ENCODE assay signal across 8 cellular contexts in genomic region chr3:40719660-40720287, GRCh38.
DNase-seq lines count a peak whose midpoint lies in the region; ATAC-seq and TF ChIP-seq lines count a peak whose summit lies in the region.
"Had no signal": no experiment of that assay in that cellular context is flagged by ENCODE, and none has a peak within 500 bp of the region (broad histone marks: within the 10 kb centered on the region; RNA-seq: fewer than 3 reads in every experiment).

No MANE protein-coding gene starts in this region.

- no peak for TF ChIP-seq CTCF in endothelial cell (IDR thresholded peaks at IDR 0.05; ENCODE audit: unreplicated experiment)
- peak; percentile 36 for TF ChIP-seq CTCF in psoas muscle (IDR thresholded peaks at IDR 0.05)

- peak; percentile 18 for DNase-seq in HuH-7.5 (ENCODE audit: low spot score)
- peak; percentile 1 for DNase-seq in NCI-H774 (lab: John Stamatoyannopoulos, UW)
- peak; percentile 10 for DNase-seq in endothelial cell (ENCODE audit: low spot score)
- DNase-seq in psoas muscle = no peak
- DNase-seq in SHP77 (lab: John Stamatoyannopoulos, UW) = no peak

- peaks cover 1% of the 10 kb centered on the region for H3K27me3 Mint-ChIP-seq in endothelial cell (ENCODE audit: unreplicated experiment)

- no peak for ATAC-seq in psoas muscle
- no peak for ATAC-seq in GM19395 (IDR thresholded peaks at IDR 0.05; ENCODE audit: unreplicated experiment)
- no peak for ATAC-seq in GM19351 (IDR thresholded peaks at IDR 0.05; ENCODE audit: unreplicated experiment)

- no peak overlapping the region for H3K27ac Mint-ChIP-seq in endothelial cell (ENCODE audit: unreplicated experiment)

- no peaks in the 10 kb centered on the region for H3K36me3 ChIP-seq in psoas muscle (ENCODE audit: insufficient read depth in 1 of 2, low read depth in 1 of 2)

- no peak overlapping the region for H3K4me3 ChIP-seq in psoas muscle

- no peaks in the 10 kb centered on the region for H3K27me3 ChIP-seq in psoas muscle (ENCODE audit: insufficient read depth in 3 of 3, low read length in 2 of 3)

- intact Hi-C loops in psoas muscle (cut with DNase I) = no loop called here

- no peak overlapping the region for H3K4me3 Mint-ChIP-seq in endothelial cell (ENCODE audit: unreplicated experiment)

- no peaks in the 10 kb centered on the region for H3K4me1 ChIP-seq in psoas muscle

- no peak overlapping the region for H3K27ac ChIP-seq in psoas muscle
- H3K27ac ChIP-seq: HL-60 had no signal

- peaks cover 4% of the 10 kb centered on the region for H3K4me1 Mint-ChIP-seq in endothelial cell (ENCODE audit: unreplicated experiment)

- H3K9me3 Mint-ChIP-seq in endothelial cell (ENCODE audit: unreplicated experiment) = no peaks in the 10 kb centered on the region

- no peaks in the 10 kb centered on the region for H3K9me3 ChIP-seq in psoas muscle

- WGBS in psoas muscle, 3 donors = 76 to 81% (median 77%) methylated on average over 11 of the region's 11 CpGs

- H3K36me3 Mint-ChIP-seq in endothelial cell (ENCODE audit: low read depth, unreplicated experiment) = no peaks in the 10 kb centered on the region

Comparison
In these comparisons a context has a peak if more than half of its experiments do, and no peak if none do; other contexts are left out.
1. DNase-seq: peak in HuH-7.5 (single experiment), NCI-H774 (single experiment) and endothelial cell (single experiment); none in psoas muscle (0 of 2) and SHP77 (0 of 2).